1 cellular context compared by ENCODE assay signal in the genomic region with DNA sequence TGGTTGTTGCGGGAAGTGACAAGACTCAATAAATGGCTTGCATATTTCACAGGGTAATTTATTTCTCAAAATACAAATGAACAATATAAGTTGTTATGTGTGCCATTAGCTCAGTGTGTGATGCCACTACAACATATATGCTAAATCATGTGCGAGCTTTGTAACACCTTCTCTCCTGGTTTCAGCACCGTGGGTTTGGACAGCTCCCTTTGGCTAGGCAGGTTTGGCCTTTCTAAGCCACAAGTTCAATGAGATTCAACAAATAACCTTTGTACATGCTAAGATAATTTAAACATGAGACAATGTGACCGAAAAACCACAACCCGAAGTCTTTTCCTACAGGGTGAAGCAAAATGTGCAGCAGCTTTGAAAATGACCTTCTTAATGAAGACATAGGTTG.
A peak's percentile ranks its signal among the peaks of the same experiment; 100 is the strongest.
TF ChIP-seq lines count a peak whose summit lies in the region.

No MANE protein-coding gene starts in this region.

TF ChIP-seq in K562, 482 proteins besides CTCF, POLR2A, EP300 and RAD21 (continued from another document and continues in another):
- TF ChIP-seq, protein P1, sequence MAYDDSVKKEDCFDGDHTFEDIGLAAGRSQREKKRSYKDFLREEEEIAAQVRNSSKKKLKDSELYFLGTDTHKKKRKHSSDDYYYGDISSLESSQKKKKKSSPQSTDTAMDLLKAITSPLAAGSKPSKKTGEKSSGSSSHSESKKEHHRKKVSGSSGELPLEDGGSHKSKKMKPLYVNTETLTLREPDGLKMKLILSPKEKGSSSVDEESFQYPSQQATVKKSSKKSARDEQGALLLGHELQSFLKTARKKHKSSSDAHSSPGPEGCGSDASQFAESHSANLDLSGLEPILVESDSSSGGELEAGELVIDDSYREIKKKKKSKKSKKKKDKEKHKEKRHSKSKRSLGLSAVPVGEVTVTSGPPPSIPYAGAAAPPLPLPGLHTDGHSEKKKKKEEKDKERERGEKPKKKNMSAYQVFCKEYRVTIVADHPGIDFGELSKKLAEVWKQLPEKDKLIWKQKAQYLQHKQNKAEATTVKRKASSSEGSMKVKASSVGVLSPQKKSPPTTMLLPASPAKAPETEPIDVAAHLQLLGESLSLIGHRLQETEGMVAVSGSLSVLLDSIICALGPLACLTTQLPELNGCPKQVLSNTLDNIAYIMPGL (CRISPR knock-in tag; IDR thresholded peaks at IDR 0.05): no peak
- TF ChIP-seq ZNF668 (CRISPR knock-in tag; IDR thresholded peaks at IDR 0.05) (no peak), KAT2B (IDR thresholded peaks at IDR 0.05; ENCODE audit: low read depth, low read length) (no peak), ZNF766 (CRISPR knock-in tag; conservative IDR thresholded peaks at IDR 0.05) (0 out of 2 replicates have a peak, but pooled peaks have one; percentile 25), GABPA (tag; conservative IDR thresholded peaks at IDR 0.05; ENCODE audit: low read depth) (no peak), SMARCA5 (IDR thresholded peaks at IDR 0.05) (no peak), HDAC6 (IDR thresholded peaks at IDR 0.05; ENCODE audit: low read depth, low read length) (no peak), BRCA1 (IDR thresholded peaks at IDR 0.05) (no peak), BRCA1 (CRISPR knock-in tag; IDR thresholded peaks at IDR 0.05) (no peak), KLF16 (IDR thresholded peaks at IDR 0.05) (no peak), ZNF274 (IDR thresholded peaks at IDR 0.05; ENCODE audit: borderline replicate concordance, low read depth, low read length) (no peak), BHLHE40 (IDR thresholded peaks at IDR 0.05; ENCODE audit: low read length) (no peak), DPF2 (IDR thresholded peaks at IDR 0.05) (no peak), XRCC4 (IDR thresholded peaks at IDR 0.05; ENCODE audit: extremely low read depth, insufficient read depth, insufficient read length) (no peak), HDGF (IDR thresholded peaks at IDR 0.05) (no peak), EHMT2 (IDR thresholded peaks at IDR 0.05) (peak; percentile 98), PHB2 (IDR thresholded peaks at IDR 0.05; ENCODE audit: low read depth) (no peak), CBX8 (IDR thresholded peaks at IDR 0.05; ENCODE audit: borderline replicate concordance, extremely low read depth, low read depth, low read length, poor library complexity, severe bottlenecking) (no peak), SREBF1 (IDR thresholded peaks at IDR 0.05; ENCODE audit: borderline replicate concordance, low read depth, low read length) (no peak), MIER1 (IDR thresholded peaks at IDR 0.05; ENCODE audit: low read depth) (peak; percentile 90)
- TF ChIP-seq, protein P2, sequence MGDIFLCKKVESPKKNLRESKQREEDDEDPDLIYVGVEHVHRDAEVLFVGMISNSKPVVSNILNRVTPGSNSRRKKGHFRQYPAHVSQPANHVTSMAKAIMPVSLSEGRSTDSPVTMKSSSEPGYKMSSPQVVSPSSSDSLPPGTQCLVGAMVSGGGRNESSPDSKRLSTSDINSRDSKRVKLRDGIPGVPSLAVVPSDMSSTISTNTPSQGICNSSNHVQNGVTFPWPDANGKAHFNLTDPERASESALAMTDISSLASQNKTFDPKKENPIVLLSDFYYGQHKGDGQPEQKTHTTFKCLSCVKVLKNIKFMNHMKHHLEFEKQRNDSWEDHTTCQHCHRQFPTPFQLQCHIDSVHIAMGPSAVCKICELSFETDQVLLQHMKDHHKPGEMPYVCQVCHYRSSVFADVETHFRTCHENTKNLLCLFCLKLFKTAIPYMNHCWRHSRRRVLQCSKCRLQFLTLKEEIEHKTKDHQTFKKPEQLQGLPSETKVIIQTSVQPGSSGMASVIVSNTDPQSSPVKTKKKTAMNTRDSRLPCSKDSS (IDR thresholded peaks at IDR 0.05; ENCODE audit: low read depth, partially characterized antibody): no peak
- TF ChIP-seq, protein P3, sequence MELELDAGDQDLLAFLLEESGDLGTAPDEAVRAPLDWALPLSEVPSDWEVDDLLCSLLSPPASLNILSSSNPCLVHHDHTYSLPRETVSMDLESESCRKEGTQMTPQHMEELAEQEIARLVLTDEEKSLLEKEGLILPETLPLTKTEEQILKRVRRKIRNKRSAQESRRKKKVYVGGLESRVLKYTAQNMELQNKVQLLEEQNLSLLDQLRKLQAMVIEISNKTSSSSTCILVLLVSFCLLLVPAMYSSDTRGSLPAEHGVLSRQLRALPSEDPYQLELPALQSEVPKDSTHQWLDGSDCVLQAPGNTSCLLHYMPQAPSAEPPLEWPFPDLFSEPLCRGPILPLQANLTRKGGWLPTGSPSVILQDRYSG (tag; conservative IDR thresholded peaks at IDR 0.05; ENCODE audit: low read depth): no peak
- TF ChIP-seq, protein P4, sequence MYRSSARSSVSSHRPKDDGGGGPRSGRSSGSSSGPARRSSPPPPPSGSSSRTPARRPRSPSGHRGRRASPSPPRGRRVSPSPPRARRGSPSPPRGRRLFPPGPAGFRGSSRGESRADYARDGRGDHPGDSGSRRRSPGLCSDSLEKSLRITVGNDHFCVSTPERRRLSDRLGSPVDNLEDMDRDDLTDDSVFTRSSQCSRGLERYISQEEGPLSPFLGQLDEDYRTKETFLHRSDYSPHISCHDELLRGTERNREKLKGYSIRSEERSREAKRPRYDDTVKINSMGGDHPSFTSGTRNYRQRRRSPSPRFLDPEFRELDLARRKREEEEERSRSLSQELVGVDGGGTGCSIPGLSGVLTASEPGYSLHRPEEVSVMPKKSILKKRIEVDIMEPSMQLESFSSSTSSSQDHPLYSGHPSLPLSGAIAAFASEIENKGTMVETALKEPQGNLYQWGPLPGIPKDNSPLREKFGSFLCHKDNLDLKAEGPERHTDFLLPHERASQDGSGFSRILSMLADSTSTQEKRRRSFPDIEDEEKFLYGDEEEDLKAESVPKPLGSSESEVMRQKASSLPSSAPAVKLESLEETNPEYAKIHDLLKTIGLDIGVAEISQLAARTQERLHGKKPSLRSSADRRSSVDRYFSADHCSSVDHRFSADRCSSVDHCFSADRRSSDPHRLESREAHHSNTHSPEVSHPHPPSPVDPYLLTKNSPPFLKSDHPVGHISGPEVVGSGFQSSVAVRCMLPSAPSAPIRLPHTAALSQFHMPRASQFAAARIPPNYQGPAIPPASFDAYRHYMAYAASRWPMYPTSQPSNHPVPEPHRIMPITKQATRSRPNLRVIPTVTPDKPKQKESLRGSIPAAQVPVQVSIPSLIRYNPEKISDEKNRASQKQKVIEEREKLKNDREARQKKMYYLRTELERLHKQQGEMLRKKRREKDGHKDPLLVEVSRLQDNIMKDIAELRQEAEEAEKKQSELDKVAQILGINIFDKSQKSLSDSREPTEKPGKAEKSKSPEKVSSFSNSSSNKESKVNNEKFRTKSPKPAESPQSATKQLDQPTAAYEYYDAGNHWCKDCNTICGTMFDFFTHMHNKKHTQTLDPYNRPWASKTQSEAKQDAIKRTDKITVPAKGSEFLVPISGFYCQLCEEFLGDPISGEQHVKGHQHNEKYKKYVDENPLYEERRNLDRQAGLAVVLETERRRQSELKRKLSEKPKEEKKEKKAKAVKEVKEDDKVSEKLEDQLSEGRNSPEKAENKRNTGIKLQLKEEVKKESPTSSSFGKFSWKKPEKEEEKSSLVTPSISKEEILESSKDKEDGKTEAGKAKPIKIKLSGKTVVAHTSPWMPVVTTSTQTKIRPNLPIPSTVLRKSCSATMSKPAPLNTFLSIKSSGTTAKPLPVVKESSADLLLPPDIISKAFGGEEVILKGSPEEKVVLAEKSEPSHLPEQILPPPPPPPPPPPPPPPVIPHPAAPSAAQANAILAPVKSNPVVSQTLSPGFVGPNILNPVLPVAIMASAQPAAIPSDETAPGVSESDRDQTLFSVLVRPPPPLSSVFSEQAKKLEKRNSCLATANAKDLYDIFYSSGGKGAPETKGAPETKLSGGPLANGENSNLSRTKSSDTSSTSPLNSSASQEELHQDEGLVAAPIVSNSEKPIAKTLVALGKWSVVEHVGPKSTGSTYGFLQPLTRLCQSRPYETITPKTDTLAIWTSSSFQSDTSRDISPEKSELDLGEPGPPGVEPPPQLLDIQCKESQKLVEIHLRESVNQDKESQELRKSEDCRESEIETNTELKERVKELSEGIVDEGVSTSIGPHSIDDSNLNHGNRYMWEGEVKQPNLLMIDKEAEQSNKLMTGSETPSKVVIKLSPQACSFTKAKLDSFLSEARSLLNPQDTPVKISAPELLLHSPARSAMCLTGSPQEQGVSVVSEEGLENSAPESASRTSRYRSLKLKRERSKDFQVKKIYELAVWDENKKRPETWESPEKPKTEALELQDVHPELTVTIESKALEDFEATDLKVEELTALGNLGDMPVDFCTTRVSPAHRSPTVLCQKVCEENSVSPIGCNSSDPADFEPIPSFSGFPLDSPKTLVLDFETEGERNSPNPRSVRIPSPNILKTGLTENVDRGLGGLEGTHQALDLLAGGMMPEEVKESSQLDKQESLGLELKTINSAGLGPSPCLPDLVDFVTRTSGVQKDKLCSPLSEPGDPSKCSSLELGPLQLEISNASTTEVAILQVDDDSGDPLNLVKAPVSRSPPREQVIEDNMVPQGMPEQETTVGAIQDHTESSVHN (IDR thresholded peaks at IDR 0.05; ENCODE audit: borderline replicate concordance in 1 of 2, low read depth in 1 of 2): no peak
- TF ChIP-seq, protein P5, sequence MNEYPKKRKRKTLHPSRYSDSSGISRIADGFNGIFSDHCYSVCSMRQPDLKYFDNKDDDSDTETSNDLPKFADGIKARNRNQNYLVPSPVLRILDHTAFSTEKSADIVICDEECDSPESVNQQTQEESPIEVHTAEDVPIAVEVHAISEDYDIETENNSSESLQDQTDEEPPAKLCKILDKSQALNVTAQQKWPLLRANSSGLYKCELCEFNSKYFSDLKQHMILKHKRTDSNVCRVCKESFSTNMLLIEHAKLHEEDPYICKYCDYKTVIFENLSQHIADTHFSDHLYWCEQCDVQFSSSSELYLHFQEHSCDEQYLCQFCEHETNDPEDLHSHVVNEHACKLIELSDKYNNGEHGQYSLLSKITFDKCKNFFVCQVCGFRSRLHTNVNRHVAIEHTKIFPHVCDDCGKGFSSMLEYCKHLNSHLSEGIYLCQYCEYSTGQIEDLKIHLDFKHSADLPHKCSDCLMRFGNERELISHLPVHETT (CRISPR knock-in tag; conservative IDR thresholded peaks at IDR 0.05 in 1 of 2, IDR thresholded peaks at IDR 0.05 in 1 of 2): no peak
- TF ChIP-seq, protein P6, sequence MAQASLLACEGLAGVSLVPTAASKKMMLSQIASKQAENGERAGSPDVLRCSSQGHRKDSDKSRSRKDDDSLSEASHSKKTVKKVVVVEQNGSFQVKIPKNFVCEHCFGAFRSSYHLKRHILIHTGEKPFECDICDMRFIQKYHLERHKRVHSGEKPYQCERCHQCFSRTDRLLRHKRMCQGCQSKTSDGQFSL (CRISPR knock-in tag; IDR thresholded peaks at IDR 0.05): no peak
- TF ChIP-seq, protein P6 (tag; IDR thresholded peaks at IDR 0.05): no peak
- TF ChIP-seq, protein P7, sequence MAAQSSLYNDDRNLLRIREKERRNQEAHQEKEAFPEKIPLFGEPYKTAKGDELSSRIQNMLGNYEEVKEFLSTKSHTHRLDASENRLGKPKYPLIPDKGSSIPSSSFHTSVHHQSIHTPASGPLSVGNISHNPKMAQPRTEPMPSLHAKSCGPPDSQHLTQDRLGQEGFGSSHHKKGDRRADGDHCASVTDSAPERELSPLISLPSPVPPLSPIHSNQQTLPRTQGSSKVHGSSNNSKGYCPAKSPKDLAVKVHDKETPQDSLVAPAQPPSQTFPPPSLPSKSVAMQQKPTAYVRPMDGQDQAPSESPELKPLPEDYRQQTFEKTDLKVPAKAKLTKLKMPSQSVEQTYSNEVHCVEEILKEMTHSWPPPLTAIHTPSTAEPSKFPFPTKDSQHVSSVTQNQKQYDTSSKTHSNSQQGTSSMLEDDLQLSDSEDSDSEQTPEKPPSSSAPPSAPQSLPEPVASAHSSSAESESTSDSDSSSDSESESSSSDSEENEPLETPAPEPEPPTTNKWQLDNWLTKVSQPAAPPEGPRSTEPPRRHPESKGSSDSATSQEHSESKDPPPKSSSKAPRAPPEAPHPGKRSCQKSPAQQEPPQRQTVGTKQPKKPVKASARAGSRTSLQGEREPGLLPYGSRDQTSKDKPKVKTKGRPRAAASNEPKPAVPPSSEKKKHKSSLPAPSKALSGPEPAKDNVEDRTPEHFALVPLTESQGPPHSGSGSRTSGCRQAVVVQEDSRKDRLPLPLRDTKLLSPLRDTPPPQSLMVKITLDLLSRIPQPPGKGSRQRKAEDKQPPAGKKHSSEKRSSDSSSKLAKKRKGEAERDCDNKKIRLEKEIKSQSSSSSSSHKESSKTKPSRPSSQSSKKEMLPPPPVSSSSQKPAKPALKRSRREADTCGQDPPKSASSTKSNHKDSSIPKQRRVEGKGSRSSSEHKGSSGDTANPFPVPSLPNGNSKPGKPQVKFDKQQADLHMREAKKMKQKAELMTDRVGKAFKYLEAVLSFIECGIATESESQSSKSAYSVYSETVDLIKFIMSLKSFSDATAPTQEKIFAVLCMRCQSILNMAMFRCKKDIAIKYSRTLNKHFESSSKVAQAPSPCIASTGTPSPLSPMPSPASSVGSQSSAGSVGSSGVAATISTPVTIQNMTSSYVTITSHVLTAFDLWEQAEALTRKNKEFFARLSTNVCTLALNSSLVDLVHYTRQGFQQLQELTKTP (IDR thresholded peaks at IDR 0.05; ENCODE audit: low read depth in 1 of 2, partially characterized antibody in 2 of 2): peak in 1 of 2 experiments; percentile 56
- TF ChIP-seq, protein P8, sequence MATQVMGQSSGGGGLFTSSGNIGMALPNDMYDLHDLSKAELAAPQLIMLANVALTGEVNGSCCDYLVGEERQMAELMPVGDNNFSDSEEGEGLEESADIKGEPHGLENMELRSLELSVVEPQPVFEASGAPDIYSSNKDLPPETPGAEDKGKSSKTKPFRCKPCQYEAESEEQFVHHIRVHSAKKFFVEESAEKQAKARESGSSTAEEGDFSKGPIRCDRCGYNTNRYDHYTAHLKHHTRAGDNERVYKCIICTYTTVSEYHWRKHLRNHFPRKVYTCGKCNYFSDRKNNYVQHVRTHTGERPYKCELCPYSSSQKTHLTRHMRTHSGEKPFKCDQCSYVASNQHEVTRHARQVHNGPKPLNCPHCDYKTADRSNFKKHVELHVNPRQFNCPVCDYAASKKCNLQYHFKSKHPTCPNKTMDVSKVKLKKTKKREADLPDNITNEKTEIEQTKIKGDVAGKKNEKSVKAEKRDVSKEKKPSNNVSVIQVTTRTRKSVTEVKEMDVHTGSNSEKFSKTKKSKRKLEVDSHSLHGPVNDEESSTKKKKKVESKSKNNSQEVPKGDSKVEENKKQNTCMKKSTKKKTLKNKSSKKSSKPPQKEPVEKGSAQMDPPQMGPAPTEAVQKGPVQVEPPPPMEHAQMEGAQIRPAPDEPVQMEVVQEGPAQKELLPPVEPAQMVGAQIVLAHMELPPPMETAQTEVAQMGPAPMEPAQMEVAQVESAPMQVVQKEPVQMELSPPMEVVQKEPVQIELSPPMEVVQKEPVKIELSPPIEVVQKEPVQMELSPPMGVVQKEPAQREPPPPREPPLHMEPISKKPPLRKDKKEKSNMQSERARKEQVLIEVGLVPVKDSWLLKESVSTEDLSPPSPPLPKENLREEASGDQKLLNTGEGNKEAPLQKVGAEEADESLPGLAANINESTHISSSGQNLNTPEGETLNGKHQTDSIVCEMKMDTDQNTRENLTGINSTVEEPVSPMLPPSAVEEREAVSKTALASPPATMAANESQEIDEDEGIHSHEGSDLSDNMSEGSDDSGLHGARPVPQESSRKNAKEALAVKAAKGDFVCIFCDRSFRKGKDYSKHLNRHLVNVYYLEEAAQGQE (CRISPR knock-in tag; IDR thresholded peaks at IDR 0.05; ENCODE audit: low read depth): peak; percentile 93
